ENCODE assay signal across 8 cellular contexts in the genomic region with DNA sequence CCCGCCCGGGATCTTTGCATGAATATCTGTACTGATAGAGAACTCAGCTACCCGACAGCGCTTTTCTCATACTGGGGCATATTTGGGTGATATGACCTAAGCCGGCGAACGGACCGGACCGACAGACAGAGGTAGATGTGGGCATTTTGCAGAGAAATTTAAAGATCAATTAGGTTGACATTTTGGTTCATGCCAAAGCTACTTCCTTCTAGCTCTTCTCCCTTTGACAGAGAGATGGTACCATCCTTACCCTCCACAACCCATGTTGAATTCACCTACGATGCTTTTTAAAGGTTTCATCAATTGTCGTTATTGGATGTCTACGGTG. TPM values are rescaled to one million over a fixed set of nuclear protein-coding genes. Genes with fewer than 3 reads are reported as not detected.
DNase-seq lines count a peak whose midpoint lies in the region; ATAC-seq and TF ChIP-seq lines count a peak whose summit lies in the region.

No MANE protein-coding gene starts in this region.

- WGBS in smooth muscle cell (ENCODE audit: low lambda C conversion rate), result 18% methylated on average over 12 of the region's 12 CpGs

- no peak for TF ChIP-seq CTCF in HEK293 (tag by site-specific recombination; IDR thresholded peaks at IDR 0.05)
- TF ChIP-seq CTCF in smooth muscle cell (IDR thresholded peaks at IDR 0.05; ENCODE audit: borderline replicate concordance, insufficient read depth, poor library complexity, severe bottlenecking), result no peak

- peak overlapping the region; percentile 60 for H2AFZ ChIP-seq in smooth muscle cell (ENCODE audit: low read depth)

- peaks cover 13% of the 10 kb centered on the region for H3K79me2 ChIP-seq in smooth muscle cell (ENCODE audit: low read depth)

- CTCF ChIA-PET in HEK293 (lab: Yijun Ruan, JAX), result interaction anchor here (0.5 to 2.1 kb wide), 13 partner anchors 10 to 1488 kb away, joined by 3 to 11 read pairs (median 4); no protein-coding TSS in a partner anchor
- CTCF ChIA-PET in activated CD4-positive, alpha-beta memory T cell treated with anti-CD3 and anti-CD28 coated beads, Interleukin-2, amount 10 ng/mL, durations not matched to agents 7 days and 5 days (lab: Charles Lee), result interaction anchor here (1.0 to 2.1 kb wide), 7 partner anchors 9 to 336 kb away, joined by 3 to 9 read pairs (median 4); no protein-coding TSS in a partner anchor

- DNase-seq in activated CD4-positive, alpha-beta memory T cell treated with anti-CD3 and anti-CD28 coated beads, Interleukin-2, amount 10 ng/mL, durations not matched to agents 7 days and 5 days, result no peak
- DNase-seq in smooth muscle cell (lab: John Stamatoyannopoulos, UW; ENCODE audit: unreplicated experiment) (no peak), midbrain (lab: John Stamatoyannopoulos, UW) (no peak)
- no peak for DNase-seq in stimulated activated naive CD4-positive, alpha-beta T cell (lab: John Stamatoyannopoulos, UW)

- no peak for ATAC-seq in GM21528 (IDR thresholded peaks at IDR 0.05; ENCODE audit: low FRiP score, unreplicated experiment)
- ATAC-seq in HG03354 (IDR thresholded peaks at IDR 0.05; ENCODE audit: poor library complexity, severe bottlenecking, unreplicated experiment), result no peak

- H3K27me3 Mint-ChIP-seq in activated CD4-positive, alpha-beta memory T cell treated with anti-CD3 and anti-CD28 coated beads, Interleukin-2, amount 10 ng/mL, durations not matched to agents 7 days and 5 days, result no peaks in the 10 kb centered on the region

- H3F3A ChIP-seq in smooth muscle cell (ENCODE audit: low read depth), result no peaks in the 10 kb centered on the region

- H3K27ac Mint-ChIP-seq in activated CD4-positive, alpha-beta memory T cell treated with anti-CD3 and anti-CD28 coated beads, Interleukin-2, amount 10 ng/mL, durations not matched to agents 7 days and 5 days, result peak overlapping the region; percentile 84

- H3K4me2 ChIP-seq in smooth muscle cell, result peak overlapping the region; percentile 93

- H4K20me1 ChIP-seq in smooth muscle cell (ENCODE audit: low read depth), result no peaks in the 10 kb centered on the region

- peaks cover 6% of the 10 kb centered on the region for H3K4me1 ChIP-seq in HEK293 (ENCODE audit: control insufficient read depth, insufficient read depth, low read length)
- H3K4me1 ChIP-seq in smooth muscle cell (ENCODE audit: low read depth), result peaks cover 11% of the 10 kb centered on the region

- POLR2A ChIA-PET in HEK293 (lab: Yijun Ruan, JAX), result interaction anchor here (0.7 to 1.6 kb wide), 8 partner anchors 8 to 359 kb away, joined by 3 to 7 read pairs (median 4); a partner anchor contains a TSS
- POLR2A ChIA-PET in activated CD4-positive, alpha-beta memory T cell treated with anti-CD3 and anti-CD28 coated beads, Interleukin-2, amount 10 ng/mL, durations not matched to agents 7 days and 5 days (lab: Charles Lee), result interaction anchor here (1.1 to 3.8 kb wide), 6 partner anchors 9 to 550 kb away, joined by 3 to 18 read pairs (median 5); a partner anchor contains a TSS

- H3K4me1 Mint-ChIP-seq in activated CD4-positive, alpha-beta memory T cell treated with anti-CD3 and anti-CD28 coated beads, Interleukin-2, amount 10 ng/mL, durations not matched to agents 7 days and 5 days, result peaks cover 28% of the 10 kb centered on the region

- no peaks in the 10 kb centered on the region for H3K9me3 Mint-ChIP-seq in activated CD4-positive, alpha-beta memory T cell treated with anti-CD3 and anti-CD28 coated beads, Interleukin-2, amount 10 ng/mL, durations not matched to agents 7 days and 5 days

- peak overlapping the region; percentile 42 for H3K9ac ChIP-seq in smooth muscle cell (ENCODE audit: low read depth)

- H3K36me3 Mint-ChIP-seq in activated CD4-positive, alpha-beta memory T cell treated with anti-CD3 and anti-CD28 coated beads, Interleukin-2, amount 10 ng/mL, durations not matched to agents 7 days and 5 days (ENCODE audit: low read depth), result peaks cover 25% of the 10 kb centered on the region

- no peak overlapping the region for H3K4me3 Mint-ChIP-seq in activated CD4-positive, alpha-beta memory T cell treated with anti-CD3 and anti-CD28 coated beads, Interleukin-2, amount 10 ng/mL, durations not matched to agents 7 days and 5 days

- H3K27ac ChIP-seq in HEK293 (ENCODE audit: extremely low read depth, low read depth, low read length), result peak overlapping the region; percentile 75
- H3K27ac ChIP-seq in smooth muscle cell (ENCODE audit: low read depth), result no peak overlapping the region

- peaks cover 13 to 37% of the 10 kb centered on the region in 2 experiments for H3K36me3 ChIP-seq in HEK293 (ENCODE audit: control insufficient read depth in 2 of 2, insufficient read depth in 1 of 2, low read length in 2 of 2)
- H3K36me3 ChIP-seq in smooth muscle cell (ENCODE audit: low read depth), result no peaks in the 10 kb centered on the region

- H3K4me3 ChIP-seq in HEK293 (ENCODE audit: low read depth, low read length) (peak overlapping the region; percentile 61), iPS-11a (ENCODE audit: low read depth, low read length) (peak overlapping the region; percentile 91), smooth muscle cell (peak overlapping the region; percentile 75)

- no peaks in the 10 kb centered on the region for H3K9me3 ChIP-seq in HEK293 (ENCODE audit: control insufficient read depth, insufficient read depth, low read depth, low read length)
- H3K9me3 ChIP-seq in smooth muscle cell (replicated peaks; ENCODE audit: low read depth), result no peaks in the 10 kb centered on the region

- no peaks in the 10 kb centered on the region for H3K27me3 ChIP-seq in smooth muscle cell (ENCODE audit: low read depth)

TF ChIP-seq in HEK293, 187 proteins besides CTCF, POLR2A, EP300 and RAD21 (continues in another document):
- TF ChIP-seq, protein P1, sequence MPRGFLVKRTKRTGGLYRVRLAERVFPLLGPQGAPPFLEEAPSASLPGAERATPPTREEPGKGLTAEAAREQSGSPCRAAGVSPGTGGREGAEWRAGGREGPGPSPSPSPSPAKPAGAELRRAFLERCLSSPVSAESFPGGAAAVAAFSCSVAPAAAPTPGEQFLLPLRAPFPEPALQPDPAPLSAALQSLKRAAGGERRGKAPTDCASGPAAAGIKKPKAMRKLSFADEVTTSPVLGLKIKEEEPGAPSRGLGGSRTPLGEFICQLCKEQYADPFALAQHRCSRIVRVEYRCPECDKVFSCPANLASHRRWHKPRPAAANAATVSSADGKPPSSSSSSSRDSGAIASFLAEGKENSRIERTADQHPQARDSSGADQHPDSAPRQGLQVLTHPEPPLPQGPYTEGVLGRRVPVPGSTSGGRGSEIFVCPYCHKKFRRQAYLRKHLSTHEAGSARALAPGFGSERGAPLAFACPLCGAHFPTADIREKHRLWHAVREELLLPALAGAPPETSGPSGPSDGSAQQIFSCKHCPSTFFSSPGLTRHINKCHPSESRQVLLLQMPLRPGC (tag by site-specific recombination; IDR thresholded peaks at IDR 0.05), result no peak
- TF ChIP-seq ZNF37A (tag by site-specific recombination; IDR thresholded peaks at IDR 0.05) (no peak), ZXDB (tag by site-specific recombination; IDR thresholded peaks at IDR 0.05) (no peak), ZNF473 (tag by site-specific recombination; IDR thresholded peaks at IDR 0.05) (no peak), IKZF3 (tag by site-specific recombination; IDR thresholded peaks at IDR 0.05) (no peak)
- TF ChIP-seq, protein P2, sequence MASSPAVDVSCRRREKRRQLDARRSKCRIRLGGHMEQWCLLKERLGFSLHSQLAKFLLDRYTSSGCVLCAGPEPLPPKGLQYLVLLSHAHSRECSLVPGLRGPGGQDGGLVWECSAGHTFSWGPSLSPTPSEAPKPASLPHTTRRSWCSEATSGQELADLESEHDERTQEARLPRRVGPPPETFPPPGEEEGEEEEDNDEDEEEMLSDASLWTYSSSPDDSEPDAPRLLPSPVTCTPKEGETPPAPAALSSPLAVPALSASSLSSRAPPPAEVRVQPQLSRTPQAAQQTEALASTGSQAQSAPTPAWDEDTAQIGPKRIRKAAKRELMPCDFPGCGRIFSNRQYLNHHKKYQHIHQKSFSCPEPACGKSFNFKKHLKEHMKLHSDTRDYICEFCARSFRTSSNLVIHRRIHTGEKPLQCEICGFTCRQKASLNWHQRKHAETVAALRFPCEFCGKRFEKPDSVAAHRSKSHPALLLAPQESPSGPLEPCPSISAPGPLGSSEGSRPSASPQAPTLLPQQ (tag by site-specific recombination; IDR thresholded peaks at IDR 0.05), result 0 out of 2 replicates have a peak, but pooled peaks have one; percentile 1
- TF ChIP-seq, protein P3, sequence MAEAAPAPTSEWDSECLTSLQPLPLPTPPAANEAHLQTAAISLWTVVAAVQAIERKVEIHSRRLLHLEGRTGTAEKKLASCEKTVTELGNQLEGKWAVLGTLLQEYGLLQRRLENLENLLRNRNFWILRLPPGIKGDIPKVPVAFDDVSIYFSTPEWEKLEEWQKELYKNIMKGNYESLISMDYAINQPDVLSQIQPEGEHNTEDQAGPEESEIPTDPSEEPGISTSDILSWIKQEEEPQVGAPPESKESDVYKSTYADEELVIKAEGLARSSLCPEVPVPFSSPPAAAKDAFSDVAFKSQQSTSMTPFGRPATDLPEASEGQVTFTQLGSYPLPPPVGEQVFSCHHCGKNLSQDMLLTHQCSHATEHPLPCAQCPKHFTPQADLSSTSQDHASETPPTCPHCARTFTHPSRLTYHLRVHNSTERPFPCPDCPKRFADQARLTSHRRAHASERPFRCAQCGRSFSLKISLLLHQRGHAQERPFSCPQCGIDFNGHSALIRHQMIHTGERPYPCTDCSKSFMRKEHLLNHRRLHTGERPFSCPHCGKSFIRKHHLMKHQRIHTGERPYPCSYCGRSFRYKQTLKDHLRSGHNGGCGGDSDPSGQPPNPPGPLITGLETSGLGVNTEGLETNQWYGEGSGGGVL (tag by site-specific recombination; IDR thresholded peaks at IDR 0.05), result no peak
- TF ChIP-seq, protein P4, sequence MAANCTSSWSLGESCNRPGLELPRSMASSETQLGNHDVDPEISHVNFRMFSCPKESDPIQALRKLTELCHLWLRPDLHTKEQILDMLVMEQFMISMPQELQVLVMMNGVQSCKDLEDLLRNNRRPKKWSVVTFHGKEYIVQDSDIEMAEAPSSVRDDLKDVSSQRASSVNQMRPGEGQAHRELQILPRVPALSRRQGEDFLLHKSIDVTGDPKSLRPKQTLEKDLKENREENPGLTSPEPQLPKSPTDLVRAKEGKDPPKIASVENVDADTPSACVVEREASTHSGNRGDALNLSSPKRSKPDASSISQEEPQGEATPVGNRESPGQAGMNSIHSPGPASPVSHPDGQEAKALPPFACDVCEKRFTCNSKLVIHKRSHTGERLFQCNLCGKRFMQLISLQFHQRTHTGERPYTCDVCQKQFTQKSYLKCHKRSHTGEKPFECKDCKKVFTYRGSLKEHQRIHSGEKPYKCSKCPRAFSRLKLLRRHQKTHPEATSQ (tag by site-specific recombination; IDR thresholded peaks at IDR 0.05), result no peak

RNA-seq across cellular contexts. Expression of a gene that starts 0.5 kb away (rescaled TPM):
- total RNA-seq in activated CD4-positive, alpha-beta memory T cell treated with anti-CD3 and anti-CD28 coated beads, Interleukin-2, amount 10 ng/mL, durations not matched to agents 7 days and 5 days, result 10 to 100 TPM; 13.2 to 15.3 TPM
- total RNA-seq in smooth muscle cell, result 7.4 and 15.8 TPM in 2 replicates
- polyA plus RNA-seq in smooth muscle cell, result 12.5 and 12.8 TPM in 2 replicates

RNA-seq across cellular contexts. Expression of a gene that starts 0.7 kb away (rescaled TPM):
- 10 to 100 TPM; 42.0 to 46.0 TPM for total RNA-seq in activated CD4-positive, alpha-beta memory T cell treated with anti-CD3 and anti-CD28 coated beads, Interleukin-2, amount 10 ng/mL, durations not matched to agents 7 days and 5 days
- 9.1 and 9.5 TPM in 2 replicates for total RNA-seq in smooth muscle cell
- 5.6 and 6.7 TPM in 2 replicates for polyA plus RNA-seq in smooth muscle cell
